Comparison of ENCODE assay signal across 1 cellular context in the genomic region with DNA sequence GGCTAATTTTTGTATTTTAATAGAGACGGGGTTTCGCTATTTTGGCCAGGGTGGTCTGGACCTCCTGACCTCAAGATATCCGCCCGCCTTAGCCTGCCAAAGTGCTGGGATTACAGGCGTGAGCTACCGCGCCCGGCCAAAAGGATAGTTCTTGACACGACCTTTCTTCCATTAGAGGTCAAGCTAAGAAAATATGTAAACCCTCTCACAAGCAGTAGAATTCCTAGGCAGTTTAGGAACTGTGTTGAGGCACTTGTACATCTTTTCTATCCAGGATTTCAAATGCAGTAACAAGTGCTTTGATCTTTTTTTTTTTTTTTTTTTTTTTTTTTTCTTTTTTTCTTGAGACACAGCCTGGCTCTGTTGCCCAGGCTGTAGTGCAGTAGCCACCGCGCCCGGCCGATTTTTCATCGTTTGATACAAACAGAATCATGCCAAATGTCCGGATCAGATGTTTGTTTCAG.
TF ChIP-seq lines count a peak whose summit lies in the region.

No MANE protein-coding gene starts in this region.

TF ChIP-seq in GM12878, 131 proteins besides CTCF, POLR2A, EP300 and RAD21:
- TF ChIP-seq TCF7 (IDR thresholded peaks at IDR 0.05; ENCODE audit: borderline replicate concordance), result 0 out of 2 replicates have a peak, but pooled peaks have one; percentile 17
- TF ChIP-seq SMARCA5 (IDR thresholded peaks at IDR 0.05), result no peak
- TF ChIP-seq USF1 (IDR thresholded peaks at IDR 0.05; ENCODE audit: borderline replicate concordance, extremely low read length, insufficient read depth, low read depth, low read length), result no peak
- TF ChIP-seq USF2 (IDR thresholded peaks at IDR 0.05; ENCODE audit: borderline replicate concordance, low read depth, low read length), result no peak
TF ChIP-seq in GM12878: peak in this region for 1.
